23 cellular contexts compared by ENCODE assay signal in genomic region chr2:16202643-16203020, GRCh38.
"Had no signal": no experiment of that assay in that cellular context is flagged by ENCODE, and none has a peak within 500 bp of the region (broad histone marks: within the 10 kb centered on the region; RNA-seq: fewer than 3 reads in every experiment).

No MANE protein-coding gene starts in this region.

- DNase-seq: central memory CD4-positive, alpha-beta T cell; dermis blood vessel endothelial cell; effector memory CD8-positive, alpha-beta T cell; erythroblast; hypothalamus; immature natural killer cell; islet precursor cell; kidney glomerular epithelial cell; midbrain; naive B cell; right lobe of liver; stimulated activated CD4-positive, alpha-beta T cell treated with anti-CD3 and anti-CD28 coated beads, Interleukin-12 subunit alpha, Interleukin-12 subunit beta, amount 100 ng/mL, for 4 hours; stimulated activated naive CD4-positive, alpha-beta T cell; stimulated activated naive CD8-positive, alpha-beta T cell treated with anti-CD3 and anti-CD28 coated beads, Interleukin-15, amount 100 ng/mL, for 72 hours; thyroid gland had no signal

- H3K79me2 ChIP-seq: parathyroid adenoma had no signal

- H3K27me3 ChIP-seq: right lobe of liver, thyroid gland had no signal

- H3K4me1 ChIP-seq: parathyroid adenoma, right lobe of liver, thyroid gland had no signal

- H3K4me2 ChIP-seq: smooth muscle cell had no signal

- H3K27ac ChIP-seq: coronary artery, parathyroid adenoma, right lobe of liver, thyroid gland had no signal

- H3K9me3 ChIP-seq: right lobe of liver, thyroid gland had no signal

- FAIRE-seq: endometrium, frontal cortex had no signal

- H3K4me3 ChIP-seq: coronary artery, lung, right lobe of liver, smooth muscle cell, thyroid gland had no signal

- ATAC-seq: effector memory CD8-positive, alpha-beta T cell; left lobe of liver; natural killer cell treated with Interleukin-12 subunit alpha and Interleukin-12 subunit beta and Interleukin-15 and Interleukin-18, amount 100 ng/mL, for 72 hours; stimulated activated naive CD8-positive, alpha-beta T cell treated with anti-CD3 and anti-CD28 coated beads, Interleukin-15, amount 100 ng/mL, for 72 hours had no signal

- H3K9ac ChIP-seq: parathyroid adenoma had no signal

- H3K36me3 ChIP-seq: right lobe of liver, thyroid gland had no signal
